1 cellular context compared by ENCODE assay signal in genomic region chr17:39757931-39758873, GRCh38.
TF ChIP-seq lines count a peak whose summit lies in the region.

No MANE protein-coding gene starts in this region.

TF ChIP-seq in HepG2, 621 proteins besides CTCF, POLR2A, EP300 and RAD21:
- TF ChIP-seq RCOR2 (CRISPR knock-in tag; IDR thresholded peaks at IDR 0.05), result no peak
- peak; percentile 82 for TF ChIP-seq MAX (IDR thresholded peaks at IDR 0.05)
- TF ChIP-seq ZNF615 (CRISPR knock-in tag; IDR thresholded peaks at IDR 0.05; ENCODE audit: borderline replicate concordance), result no peak
- no peak for TF ChIP-seq ZSCAN30 (CRISPR knock-in tag; IDR thresholded peaks at IDR 0.05)
- no peak for TF ChIP-seq MYPOP (CRISPR knock-in tag; IDR thresholded peaks at IDR 0.05)
